Comparison of ENCODE assay signal across 9 cellular contexts in the genomic region with DNA sequence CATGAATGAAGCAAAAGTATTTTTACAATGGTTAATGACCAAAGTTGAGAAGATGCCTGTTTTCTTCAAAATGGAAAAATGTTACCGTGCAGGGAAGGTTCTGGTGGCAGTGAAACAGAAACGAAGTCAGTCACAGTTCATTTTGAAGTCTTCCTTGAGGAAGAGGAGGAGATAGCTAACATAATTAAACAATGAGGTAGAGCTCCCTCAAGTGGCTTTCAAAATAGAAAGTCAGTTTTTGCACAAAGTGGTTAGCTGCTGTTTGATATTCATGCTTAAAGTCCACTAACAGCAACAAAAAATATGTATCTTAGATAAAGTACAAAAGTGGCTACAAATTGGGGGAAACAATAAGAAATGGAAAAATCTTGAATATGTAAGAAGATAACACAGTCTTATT.
A peak's percentile ranks its signal among the peaks of the same experiment; 100 is the strongest.
DNase-seq lines count a peak whose midpoint lies in the region; ATAC-seq and TF ChIP-seq lines count a peak whose summit lies in the region.
"Had no signal": no experiment of that assay in that cellular context is flagged by ENCODE, and none has a peak within 500 bp of the region (broad histone marks: within the 10 kb centered on the region; RNA-seq: fewer than 3 reads in every experiment).

No MANE protein-coding gene starts in this region.

- peak overlapping the region; percentile 66 for H3K4me3 ChIP-seq in Loucy (ENCODE audit: low read length, poor library complexity, severe bottlenecking)
- H3K4me3 ChIP-seq: BLaER1 treated with 17β-estradiol and CSF1 and Interleukin-3, amounts not matched to agents 10 nM and 100 nM had no signal

- no peaks in the 10 kb centered on the region for H3K79me2 ChIP-seq in Loucy (ENCODE audit: insufficient read depth, low read length)

- peak overlapping the region; percentile 94 for H2AFZ ChIP-seq in Loucy (ENCODE audit: low read length)

- ATAC-seq in HG02981 (IDR thresholded peaks at IDR 0.05; ENCODE audit: unreplicated experiment): no peak
- no peak for ATAC-seq in GM21619 (IDR thresholded peaks at IDR 0.05; ENCODE audit: unreplicated experiment)

- H3K9me3 ChIP-seq in Loucy (ENCODE audit: insufficient read depth, low read depth, low read length): no peaks in the 10 kb centered on the region
- H3K9me3 ChIP-seq: BLaER1 treated with 17β-estradiol and CSF1 and Interleukin-3, amounts not matched to agents 10 nM and 100 nM had no signal

- no peak overlapping the region for H3K9ac ChIP-seq in Loucy (ENCODE audit: low read depth, low read length, poor library complexity, severe bottlenecking)
- H3K9ac ChIP-seq: BLaER1 treated with 17β-estradiol and CSF1 and Interleukin-3, amounts not matched to agents 10 nM and 100 nM had no signal

- no peaks in the 10 kb centered on the region for H4K20me1 ChIP-seq in Loucy (ENCODE audit: insufficient read depth, low read length, poor library complexity, severe bottlenecking)
- H4K20me1 ChIP-seq: BLaER1 treated with 17β-estradiol and CSF1 and Interleukin-3, amounts not matched to agents 10 nM and 100 nM had no signal

- peak overlapping the region; percentile 50 for H3K4me2 ChIP-seq in Loucy (ENCODE audit: low read depth, low read length, poor library complexity, severe bottlenecking)

- TF ChIP-seq CTCF in Loucy (conservative IDR thresholded peaks at IDR 0.05; ENCODE audit: low read length): peak; percentile 71

- no peaks in the 10 kb centered on the region for H3K9me2 ChIP-seq in Loucy (replicated peaks; ENCODE audit: low read depth, low read length)

- H3K36me3 ChIP-seq in Loucy (ENCODE audit: insufficient read depth, low read length): no peaks in the 10 kb centered on the region
- H3K36me3 ChIP-seq: BLaER1 treated with 17β-estradiol and CSF1 and Interleukin-3, amounts not matched to agents 10 nM and 100 nM had no signal

- no peaks in the 10 kb centered on the region for H3K4me1 ChIP-seq in Loucy (ENCODE audit: insufficient read depth, low read length, poor library complexity, severe bottlenecking)

- peak; percentile 14 for DNase-seq in NCI-H2107 treated with DMSO at 0.1 percent for 48 hours (lab: John Stamatoyannopoulos, UW; ENCODE audit: unreplicated experiment)
- no peak for DNase-seq in NCI-H2107 (lab: John Stamatoyannopoulos, UW)
- DNase-seq in cerebellar cortex (ENCODE audit: low spot score): peak; percentile 18
- peak; percentile 17 for DNase-seq in pons (ENCODE audit: low spot score)
- no peak for DNase-seq in SHP77 treated with DMSO at 0.1 percent for 48 hours (lab: John Stamatoyannopoulos, UW)

- no peaks in the 10 kb centered on the region for H3F3A ChIP-seq in Loucy (ENCODE audit: low read depth)

- no peaks in the 10 kb centered on the region for H3K27me3 ChIP-seq in Loucy (ENCODE audit: insufficient read depth, low read length, poor library complexity, severe bottlenecking)
- H3K27me3 ChIP-seq: BLaER1 treated with 17β-estradiol and CSF1 and Interleukin-3, amounts not matched to agents 10 nM and 100 nM had no signal

Comparison
In these comparisons a context has a peak if more than half of its experiments do, and no peak if none do; other contexts are left out.
1. DNase-seq: peak in NCI-H2107 treated with DMSO at 0.1 percent for 48 hours (single experiment), cerebellar cortex (single experiment) and pons (single experiment); none in NCI-H2107 (single experiment) and SHP77 treated with DMSO at 0.1 percent for 48 hours (single experiment).